ENCODE assay signal across 1 cellular context in the genomic region with DNA sequence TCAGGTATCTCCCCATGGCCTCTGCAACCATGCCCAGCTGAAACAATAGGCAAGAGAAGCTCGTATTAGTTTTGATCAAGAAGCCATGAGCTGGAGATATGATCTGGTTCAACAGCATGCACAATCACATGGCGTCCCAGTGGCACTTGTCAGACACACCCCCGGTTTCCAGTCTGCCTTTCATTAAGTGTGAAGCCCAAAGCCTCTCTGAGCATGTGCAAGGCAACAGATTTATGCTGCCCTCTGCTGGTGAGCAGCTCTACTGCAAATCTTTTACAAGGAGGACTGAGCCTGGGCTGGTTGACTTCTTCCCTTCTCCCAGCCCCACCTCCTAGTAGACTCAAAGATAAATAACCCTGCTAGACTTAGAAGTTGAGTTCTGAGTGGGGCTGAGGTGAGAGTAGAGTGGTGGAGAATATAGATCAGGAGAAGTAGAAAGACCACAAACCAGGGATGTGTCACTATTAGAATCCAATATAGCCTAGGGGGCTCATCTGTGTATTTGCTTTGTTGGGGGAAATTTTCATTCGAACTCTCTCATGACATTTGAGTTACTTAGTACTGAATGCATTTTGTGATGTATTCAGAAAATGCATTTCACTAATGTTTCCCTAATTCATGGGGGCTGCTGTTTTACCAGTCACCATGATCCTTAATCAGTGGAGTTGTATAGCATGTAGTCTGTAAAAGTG.
TF ChIP-seq lines count a peak whose summit lies in the region.

No MANE protein-coding gene starts in this region.

TF ChIP-seq in HepG2, 621 proteins besides CTCF, POLR2A, EP300 and RAD21 (continued from another document and continues in another):
- no peak for TF ChIP-seq ZNF746 (CRISPR knock-in tag; IDR thresholded peaks at IDR 0.05)
- no peak for TF ChIP-seq ZC3H4 (CRISPR knock-in tag; IDR thresholded peaks at IDR 0.05; ENCODE audit: borderline replicate concordance)
- no peak for TF ChIP-seq MATR3 (CRISPR knock-in tag; IDR thresholded peaks at IDR 0.05)
- no peak for TF ChIP-seq PCBP1 (IDR thresholded peaks at IDR 0.05; ENCODE audit: borderline replicate concordance, low read depth, low read length)
- no peak for TF ChIP-seq RARA (CRISPR knock-in tag; IDR thresholded peaks at IDR 0.05)
- no peak for TF ChIP-seq MLX (CRISPR knock-in tag; IDR thresholded peaks at IDR 0.05)
- TF ChIP-seq ZNF572 (CRISPR knock-in tag; IDR thresholded peaks at IDR 0.05), result no peak
- TF ChIP-seq ATF6 (CRISPR knock-in tag; conservative IDR thresholded peaks at IDR 0.05), result no peak
- no peak for TF ChIP-seq ZNF672 (CRISPR knock-in tag; IDR thresholded peaks at IDR 0.05)
- TF ChIP-seq SRSF9 (IDR thresholded peaks at IDR 0.05; ENCODE audit: borderline replicate concordance, insufficient read depth, low read depth, low read length, poor library complexity, severe bottlenecking), result no peak
- no peak for TF ChIP-seq PRDM10 (CRISPR knock-in tag; IDR thresholded peaks at IDR 0.05; ENCODE audit: low read depth)
- TF ChIP-seq NONO (IDR thresholded peaks at IDR 0.05), result no peak
- TF ChIP-seq NONO (CRISPR knock-in tag; conservative IDR thresholded peaks at IDR 0.05), result no peak
- no peak for TF ChIP-seq FUBP1 (CRISPR knock-in tag; IDR thresholded peaks at IDR 0.05; ENCODE audit: borderline replicate concordance)
- TF ChIP-seq ERF (CRISPR knock-in tag; IDR thresholded peaks at IDR 0.05), result peak; percentile 87
- no peak for TF ChIP-seq MED8 (CRISPR knock-in tag; IDR thresholded peaks at IDR 0.05; ENCODE audit: insufficient replicate concordance)
- TF ChIP-seq NFIC (IDR thresholded peaks at IDR 0.05; ENCODE audit: low read length), result no peak
- no peak for TF ChIP-seq ZNF614 (CRISPR knock-in tag; IDR thresholded peaks at IDR 0.05; ENCODE audit: borderline replicate concordance)
- peak; percentile 89 for TF ChIP-seq MIXL1 (CRISPR knock-in tag; IDR thresholded peaks at IDR 0.05)
- no peak for TF ChIP-seq ATF2 (CRISPR knock-in tag; IDR thresholded peaks at IDR 0.05)
- TF ChIP-seq ZSCAN31 (CRISPR knock-in tag; IDR thresholded peaks at IDR 0.05; ENCODE audit: low read depth), result peak; percentile 72; the same call in 1 of the 2 replicates
- TF ChIP-seq, protein P1, sequence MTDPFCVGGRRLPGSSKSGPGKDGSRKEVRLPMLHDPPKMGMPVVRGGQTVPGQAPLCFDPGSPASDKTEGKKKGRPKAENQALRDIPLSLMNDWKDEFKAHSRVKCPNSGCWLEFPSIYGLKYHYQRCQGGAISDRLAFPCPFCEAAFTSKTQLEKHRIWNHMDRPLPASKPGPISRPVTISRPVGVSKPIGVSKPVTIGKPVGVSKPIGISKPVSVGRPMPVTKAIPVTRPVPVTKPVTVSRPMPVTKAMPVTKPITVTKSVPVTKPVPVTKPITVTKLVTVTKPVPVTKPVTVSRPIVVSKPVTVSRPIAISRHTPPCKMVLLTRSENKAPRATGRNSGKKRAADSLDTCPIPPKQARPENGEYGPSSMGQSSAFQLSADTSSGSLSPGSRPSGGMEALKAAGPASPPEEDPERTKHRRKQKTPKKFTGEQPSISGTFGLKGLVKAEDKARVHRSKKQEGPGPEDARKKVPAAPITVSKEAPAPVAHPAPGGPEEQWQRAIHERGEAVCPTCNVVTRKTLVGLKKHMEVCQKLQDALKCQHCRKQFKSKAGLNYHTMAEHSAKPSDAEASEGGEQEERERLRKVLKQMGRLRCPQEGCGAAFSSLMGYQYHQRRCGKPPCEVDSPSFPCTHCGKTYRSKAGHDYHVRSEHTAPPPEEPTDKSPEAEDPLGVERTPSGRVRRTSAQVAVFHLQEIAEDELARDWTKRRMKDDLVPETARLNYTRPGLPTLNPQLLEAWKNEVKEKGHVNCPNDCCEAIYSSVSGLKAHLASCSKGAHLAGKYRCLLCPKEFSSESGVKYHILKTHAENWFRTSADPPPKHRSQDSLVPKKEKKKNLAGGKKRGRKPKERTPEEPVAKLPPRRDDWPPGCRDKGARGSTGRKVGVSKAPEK (CRISPR knock-in tag; IDR thresholded peaks at IDR 0.05; ENCODE audit: borderline replicate concordance), result no peak
- peak; percentile 19 for TF ChIP-seq YY1 (IDR thresholded peaks at IDR 0.05; ENCODE audit: insufficient read depth, insufficient replicate concordance, low read depth, low read length)
- TF ChIP-seq, protein P2, sequence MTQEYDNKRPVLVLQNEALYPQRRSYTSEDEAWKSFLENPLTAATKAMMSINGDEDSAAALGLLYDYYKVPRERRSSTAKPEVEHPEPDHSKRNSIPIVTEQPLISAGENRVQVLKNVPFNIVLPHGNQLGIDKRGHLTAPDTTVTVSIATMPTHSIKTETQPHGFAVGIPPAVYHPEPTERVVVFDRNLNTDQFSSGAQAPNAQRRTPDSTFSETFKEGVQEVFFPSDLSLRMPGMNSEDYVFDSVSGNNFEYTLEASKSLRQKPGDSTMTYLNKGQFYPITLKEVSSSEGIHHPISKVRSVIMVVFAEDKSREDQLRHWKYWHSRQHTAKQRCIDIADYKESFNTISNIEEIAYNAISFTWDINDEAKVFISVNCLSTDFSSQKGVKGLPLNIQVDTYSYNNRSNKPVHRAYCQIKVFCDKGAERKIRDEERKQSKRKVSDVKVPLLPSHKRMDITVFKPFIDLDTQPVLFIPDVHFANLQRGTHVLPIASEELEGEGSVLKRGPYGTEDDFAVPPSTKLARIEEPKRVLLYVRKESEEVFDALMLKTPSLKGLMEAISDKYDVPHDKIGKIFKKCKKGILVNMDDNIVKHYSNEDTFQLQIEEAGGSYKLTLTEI (CRISPR knock-in tag; conservative IDR thresholded peaks at IDR 0.05), result no peak
- no peak for TF ChIP-seq GTF3A (CRISPR knock-in tag; conservative IDR thresholded peaks at IDR 0.05)
- TF ChIP-seq ZNF326 (CRISPR knock-in tag; IDR thresholded peaks at IDR 0.05; ENCODE audit: borderline replicate concordance), result no peak
- TF ChIP-seq ZNF678 (CRISPR knock-in tag; IDR thresholded peaks at IDR 0.05), result no peak
- TF ChIP-seq HDAC6 (IDR thresholded peaks at IDR 0.05; ENCODE audit: low read depth, low read length), result no peak
- TF ChIP-seq, protein P3, sequence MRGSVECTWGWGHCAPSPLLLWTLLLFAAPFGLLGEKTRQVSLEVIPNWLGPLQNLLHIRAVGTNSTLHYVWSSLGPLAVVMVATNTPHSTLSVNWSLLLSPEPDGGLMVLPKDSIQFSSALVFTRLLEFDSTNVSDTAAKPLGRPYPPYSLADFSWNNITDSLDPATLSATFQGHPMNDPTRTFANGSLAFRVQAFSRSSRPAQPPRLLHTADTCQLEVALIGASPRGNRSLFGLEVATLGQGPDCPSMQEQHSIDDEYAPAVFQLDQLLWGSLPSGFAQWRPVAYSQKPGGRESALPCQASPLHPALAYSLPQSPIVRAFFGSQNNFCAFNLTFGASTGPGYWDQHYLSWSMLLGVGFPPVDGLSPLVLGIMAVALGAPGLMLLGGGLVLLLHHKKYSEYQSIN (CRISPR knock-in tag; IDR thresholded peaks at IDR 0.05; ENCODE audit: borderline replicate concordance), result no peak
- no peak for TF ChIP-seq ZNF562 (CRISPR knock-in tag; IDR thresholded peaks at IDR 0.05; ENCODE audit: borderline replicate concordance)
- TF ChIP-seq, protein P4, sequence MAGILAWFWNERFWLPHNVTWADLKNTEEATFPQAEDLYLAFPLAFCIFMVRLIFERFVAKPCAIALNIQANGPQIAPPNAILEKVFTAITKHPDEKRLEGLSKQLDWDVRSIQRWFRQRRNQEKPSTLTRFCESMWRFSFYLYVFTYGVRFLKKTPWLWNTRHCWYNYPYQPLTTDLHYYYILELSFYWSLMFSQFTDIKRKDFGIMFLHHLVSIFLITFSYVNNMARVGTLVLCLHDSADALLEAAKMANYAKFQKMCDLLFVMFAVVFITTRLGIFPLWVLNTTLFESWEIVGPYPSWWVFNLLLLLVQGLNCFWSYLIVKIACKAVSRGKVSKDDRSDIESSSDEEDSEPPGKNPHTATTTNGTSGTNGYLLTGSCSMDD (CRISPR knock-in tag; IDR thresholded peaks at IDR 0.05), result no peak
- no peak for TF ChIP-seq THYN1 (CRISPR knock-in tag; IDR thresholded peaks at IDR 0.05; ENCODE audit: borderline replicate concordance, low read depth)
- peak; percentile 48; the same call in 1 of the 2 replicates for TF ChIP-seq SIN3B (IDR thresholded peaks at IDR 0.05; ENCODE audit: low read length)
- TF ChIP-seq ZNF772 (CRISPR knock-in tag; IDR thresholded peaks at IDR 0.05), result no peak
- no peak for TF ChIP-seq CC2D1A (CRISPR knock-in tag; IDR thresholded peaks at IDR 0.05)
- TF ChIP-seq MBD4 (IDR thresholded peaks at IDR 0.05; ENCODE audit: borderline replicate concordance, low read length), result no peak
- no peak for TF ChIP-seq NR2F2 (IDR thresholded peaks at IDR 0.05; ENCODE audit: borderline replicate concordance, low read depth)
- TF ChIP-seq ZNF138 (CRISPR knock-in tag; IDR thresholded peaks at IDR 0.05; ENCODE audit: low read depth), result no peak
- TF ChIP-seq ZNF713 (CRISPR knock-in tag; IDR thresholded peaks at IDR 0.05), result no peak
- TF ChIP-seq NCOR1 (IDR thresholded peaks at IDR 0.05; ENCODE audit: borderline replicate concordance, low read length), result no peak
- no peak for TF ChIP-seq ZNF256 (CRISPR knock-in tag; conservative IDR thresholded peaks at IDR 0.05)
